In the genomic region with DNA sequence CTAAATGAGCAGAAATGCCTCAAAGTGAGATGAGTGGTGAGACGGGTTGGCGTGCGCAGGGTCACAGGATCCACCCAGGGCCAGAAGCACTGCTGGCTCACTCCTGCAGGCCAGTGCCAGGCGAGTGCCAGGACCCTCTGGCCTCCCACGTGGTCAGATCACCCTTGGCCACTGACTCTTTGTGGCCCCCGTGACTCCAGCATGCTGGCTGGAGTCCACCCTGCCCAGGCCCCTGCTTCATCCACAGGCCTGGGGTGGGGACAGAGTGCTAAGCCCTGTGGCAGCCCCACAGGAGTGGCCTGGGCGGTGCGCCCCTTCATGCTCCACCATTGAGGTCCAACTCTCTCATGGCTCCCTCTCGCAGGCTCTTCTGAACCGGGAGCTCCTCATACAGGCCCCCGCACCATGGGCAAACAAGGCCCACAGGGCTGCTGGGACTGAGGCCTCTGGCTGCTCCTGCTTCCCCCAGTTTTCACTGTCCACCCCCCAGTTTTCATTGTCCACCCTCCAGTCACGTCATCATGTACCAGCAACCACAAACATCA, we compare ENCODE assay signal across 27 cellular contexts.
"Had no signal": no experiment of that assay in that cellular context is flagged by ENCODE, and none has a peak within 500 bp of the region (broad histone marks: within the 10 kb centered on the region; RNA-seq: fewer than 3 reads in every experiment).

No MANE protein-coding gene starts in this region.

- H3K4me3 ChIP-seq: esophagus muscularis mucosa, gastrocnemius medialis, sigmoid colon, smooth muscle cell, thoracic aorta had no signal

- H3K4me1 ChIP-seq: gastrocnemius medialis had no signal

- H3K4me3 Mint-ChIP-seq: activated CD4-positive, alpha-beta T cell treated with anti-CD3 and anti-CD28 coated beads, Interleukin-2, amount 10 ng/mL, durations not matched to agents 7 days and 5 days; activated CD8-positive, alpha-beta memory T cell treated with anti-CD3 and anti-CD28 coated beads, Interleukin-2, amount 10 ng/mL, durations not matched to agents 7 days and 5 days; activated CD8-positive, alpha-beta T cell treated with anti-CD3 and anti-CD28 coated beads for 36 hours; activated naive CD4-positive, alpha-beta T cell treated with anti-CD3 and anti-CD28 coated beads, Interleukin-2, amount 50 U/mL, for 24 hours; brain; neural crest cell had no signal

- H3K27ac ChIP-seq: esophagus muscularis mucosa, gastrocnemius medialis, sigmoid colon, thoracic aorta, VCaP had no signal

- H3K27ac Mint-ChIP-seq: activated CD4-positive, alpha-beta T cell treated with anti-CD3 and anti-CD28 coated beads, Interleukin-2, amount 10 ng/mL, durations not matched to agents 7 days and 5 days; activated CD8-positive, alpha-beta memory T cell treated with anti-CD3 and anti-CD28 coated beads, Interleukin-2, amount 10 ng/mL, durations not matched to agents 7 days and 5 days; activated CD8-positive, alpha-beta T cell treated with anti-CD3 and anti-CD28 coated beads for 36 hours; activated naive CD4-positive, alpha-beta T cell treated with anti-CD3 and anti-CD28 coated beads, Interleukin-2, amount 50 U/mL, for 24 hours; brain had no signal

- FAIRE-seq: endothelial cell of umbilical vein had no signal

- H3K4me1 Mint-ChIP-seq: brain had no signal

- DNase-seq: activated CD4-positive, alpha-beta T cell treated with anti-CD3 and anti-CD28 coated beads, Interleukin-2, amount 10 ng/mL, durations not matched to agents 7 days and 5 days; activated CD4-positive, CD25-positive, alpha-beta regulatory T cell treated with anti-CD3 and anti-CD28 coated beads, Interleukin-2, amount 50 U/mL, for 72 hours; activated CD8-positive, alpha-beta memory T cell treated with anti-CD3 and anti-CD28 coated beads, Interleukin-2, amount 10 ng/mL, durations not matched to agents 7 days and 5 days; activated CD8-positive, alpha-beta T cell treated with anti-CD3 and anti-CD28 coated beads for 36 hours; activated gamma-delta T cell; activated T-cell treated with anti-CD3 and anti-CD28 coated beads for 4 hours; anterior cingulate cortex; dermis blood vessel endothelial cell; effector CD8-positive, alpha-beta T cell; gastrocnemius medialis; hypothalamus; islet precursor cell; left cardiac atrium; mesendoderm; naive B cell; sigmoid colon; stimulated activated CD4-positive, alpha-beta T cell treated with anti-CD3 and anti-CD28 coated beads, Interleukin-4, amount 100 ng/mL, for 1 hour; stimulated activated naive CD4-positive, alpha-beta T cell treated with Interleukin-2 at 50 U/mL for 16 hours; SW 1271 had no signal

- ATAC-seq: activated CD8-positive, alpha-beta memory T cell treated with anti-CD3 and anti-CD28 coated beads, Interleukin-2, amount 10 ng/mL, durations not matched to agents 7 days and 5 days; activated CD8-positive, alpha-beta T cell treated with anti-CD3 and anti-CD28 coated beads for 36 hours; gastrocnemius medialis; left cardiac atrium had no signal

- H3K27me3 ChIP-seq: esophagus muscularis mucosa, gastrocnemius medialis, sigmoid colon had no signal

- H3K4me2 ChIP-seq: smooth muscle cell had no signal

- H3K9me3 Mint-ChIP-seq: activated CD4-positive, alpha-beta T cell treated with anti-CD3 and anti-CD28 coated beads, Interleukin-2, amount 10 ng/mL, durations not matched to agents 7 days and 5 days; activated naive CD4-positive, alpha-beta T cell treated with anti-CD3 and anti-CD28 coated beads, Interleukin-2, amount 50 U/mL, for 24 hours had no signal

- H3K36me3 ChIP-seq: esophagus muscularis mucosa, gastrocnemius medialis, sigmoid colon, thoracic aorta had no signal

- H3K27me3 Mint-ChIP-seq: activated CD4-positive, alpha-beta T cell treated with anti-CD3 and anti-CD28 coated beads, Interleukin-2, amount 10 ng/mL, durations not matched to agents 7 days and 5 days; activated CD8-positive, alpha-beta memory T cell treated with anti-CD3 and anti-CD28 coated beads, Interleukin-2, amount 10 ng/mL, durations not matched to agents 7 days and 5 days; activated CD8-positive, alpha-beta T cell treated with anti-CD3 and anti-CD28 coated beads for 36 hours; activated naive CD4-positive, alpha-beta T cell treated with anti-CD3 and anti-CD28 coated beads, Interleukin-2, amount 50 U/mL, for 24 hours; naive B cell had no signal

- H3K9me3 ChIP-seq: esophagus muscularis mucosa, gastrocnemius medialis, sigmoid colon, thoracic aorta had no signal
